ENCODE assay signal across 1 cellular context in the genomic region with DNA sequence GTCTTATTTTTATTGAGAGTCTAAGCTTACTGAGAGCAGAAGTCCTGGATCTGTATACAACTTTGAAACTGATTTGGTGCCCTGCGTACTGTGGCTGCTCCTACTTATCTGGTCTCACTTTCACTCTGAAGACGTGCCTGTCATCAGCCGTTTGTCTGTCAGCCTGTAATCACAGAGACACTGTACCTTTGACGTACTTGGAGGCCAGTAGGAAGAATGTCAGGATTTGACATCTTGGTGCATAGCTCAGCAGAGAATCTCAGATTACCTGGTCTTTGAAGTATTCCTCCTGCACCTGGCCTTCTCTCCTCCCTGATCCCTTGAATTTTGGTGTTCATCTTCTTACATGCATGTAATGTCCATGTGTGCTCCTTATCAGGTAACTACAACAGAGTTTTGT.
TF ChIP-seq lines count a peak whose summit lies in the region.

No MANE protein-coding gene starts in this region.

TF ChIP-seq in IMR-90, 13 proteins besides CTCF, POLR2A, EP300 and RAD21 (continued from another document):
- TF ChIP-seq RFX5 (IDR thresholded peaks at IDR 0.05; ENCODE audit: low read depth, low read length) (no peak), RCOR1 (IDR thresholded peaks at IDR 0.05; ENCODE audit: insufficient replicate concordance, low read length) (no peak)
TF ChIP-seq in IMR-90: peak in this region for 0.
